26 cellular contexts compared by ENCODE assay signal in the genomic region with DNA sequence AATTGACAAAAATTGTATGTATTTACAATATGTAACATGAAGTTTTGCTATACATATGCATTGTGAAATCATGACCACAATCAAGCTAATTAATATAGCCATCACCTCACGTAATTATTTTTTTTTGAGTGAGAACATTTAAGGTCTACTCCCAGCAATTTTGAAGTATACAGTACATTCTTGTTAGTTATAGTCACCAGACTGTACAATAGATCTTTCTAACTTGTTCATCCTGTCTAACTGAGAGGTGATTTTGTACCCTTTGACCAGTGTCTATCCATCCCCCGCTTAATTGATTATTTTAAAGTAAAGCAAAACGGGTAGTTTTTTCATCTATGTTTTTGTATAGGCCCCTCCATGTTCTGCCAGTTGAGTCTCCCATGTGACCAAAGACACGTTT. TPM values are rescaled to one million over a fixed set of nuclear protein-coding genes. Genes with fewer than 3 reads are reported as not detected.
A peak's percentile ranks its signal among the peaks of the same experiment; 100 is the strongest.
DNase-seq lines count a peak whose midpoint lies in the region; ATAC-seq and TF ChIP-seq lines count a peak whose summit lies in the region.
"Had no signal": no experiment of that assay in that cellular context is flagged by ENCODE, and none has a peak within 500 bp of the region (broad histone marks: within the 10 kb centered on the region; RNA-seq: fewer than 3 reads in every experiment).

No MANE protein-coding gene starts in this region.

- H3K4me1 ChIP-seq in PC-9 (replicated peaks; ENCODE audit: insufficient read depth): peaks cover 31% of the 10 kb centered on the region
- peaks cover 18% of the 10 kb centered on the region for H3K4me1 ChIP-seq in mammary epithelial cell (ENCODE audit: insufficient read depth, low read length)
- peaks cover 19% of the 10 kb centered on the region for H3K4me1 ChIP-seq in foreskin keratinocyte
- peaks cover 35% of the 10 kb centered on the region for H3K4me1 ChIP-seq in neural progenitor cell
- H3K4me1 ChIP-seq: Caco-2 had no signal

- H3K27me3 ChIP-seq in PC-9 (ENCODE audit: insufficient read depth, low read depth): no peaks in the 10 kb centered on the region
- no peaks in the 10 kb centered on the region for H3K27me3 ChIP-seq in mammary epithelial cell (ENCODE audit: insufficient read depth, low read length)
- no peaks in the 10 kb centered on the region for H3K27me3 ChIP-seq in foreskin keratinocyte
- H3K27me3 ChIP-seq in neural progenitor cell: peaks cover 28% of the 10 kb centered on the region

- H3K27ac ChIP-seq in PC-9 (peak overlapping the region; percentile 85), mammary epithelial cell (ENCODE audit: insufficient read depth, low read depth, low read length) (peak overlapping the region; percentile 80), foreskin keratinocyte (no peak overlapping the region), neural progenitor cell (no peak overlapping the region)
- H3K27ac ChIP-seq: C4-2B had no signal

- H3K4me1 Mint-ChIP-seq in neural progenitor cell: peaks cover 26% of the 10 kb centered on the region
- H3K4me1 Mint-ChIP-seq: B cell had no signal

- in situ Hi-C loops in mammary epithelial cell (cut with MboI; ENCODE audit: low sequenced_read_pairs in 2 of 2): no loop called here

- H3K4me3 Mint-ChIP-seq in neural progenitor cell: no peak overlapping the region
- H3K4me3 Mint-ChIP-seq: B cell; CD8-positive, alpha-beta T cell had no signal

- no peak overlapping the region for H3K27ac Mint-ChIP-seq in neural progenitor cell
- H3K27ac Mint-ChIP-seq: B cell; CD8-positive, alpha-beta T cell had no signal

- no peaks in the 10 kb centered on the region for H3K36me3 Mint-ChIP-seq in neural progenitor cell
- H3K36me3 Mint-ChIP-seq: CD8-positive, alpha-beta T cell had no signal

- CTCF ChIA-PET in PC-9 (lab: Charles Lee) (interaction anchor here (0.6 kb wide), 1 partner anchor 117 kb away, joined by 3 read pairs; no protein-coding TSS in a partner anchor), mammary epithelial cell (lab: Charles Lee; ENCODE audit: low non-redundant PET) (no interaction called here)

- H3K27me3 Mint-ChIP-seq in neural progenitor cell (ENCODE audit: insufficient read depth, low read depth): peaks cover 23% of the 10 kb centered on the region

- H4K20me1 ChIP-seq in PC-9 (ENCODE audit: insufficient read depth): no peaks in the 10 kb centered on the region
- no peaks in the 10 kb centered on the region for H4K20me1 ChIP-seq in mammary epithelial cell (ENCODE audit: insufficient read depth, low read length)
- peaks cover 15% of the 10 kb centered on the region for H4K20me1 ChIP-seq in neural progenitor cell (ENCODE audit: low read depth)

- peaks cover 17% of the 10 kb centered on the region; the same call in 1 of the 2 replicates for H3F3A ChIP-seq in PC-9 (ENCODE audit: insufficient read depth, low read depth)
- H3F3A ChIP-seq in neural progenitor cell (ENCODE audit: low read depth): peaks cover 46% of the 10 kb centered on the region

- BruUV-seq in PC-9 (replicated peaks; lab: Mats Ljungman, UMichigan): no TSS peak
- BruUV-seq in mammary epithelial cell (replicated peaks; lab: Mats Ljungman, UMichigan): no TSS peak

- ATAC-seq in foreskin keratinocyte (peak; percentile 59), HG02885 (IDR thresholded peaks at IDR 0.05; ENCODE audit: poor library complexity, unreplicated experiment) (no peak)
- ATAC-seq: CD8-positive, alpha-beta T cell; GM12878; HepG2 had no signal

- peak overlapping the region; percentile 76 for H3K4me2 ChIP-seq in PC-9
- peak overlapping the region; percentile 71 for H3K4me2 ChIP-seq in mammary epithelial cell (ENCODE audit: insufficient read depth, low read depth, low read length)
- H3K4me2 ChIP-seq in neural progenitor cell: no peak overlapping the region
- H3K4me2 ChIP-seq: SK-N-SH had no signal

- no peak for TF ChIP-seq CTCF in PC-9 (conservative IDR thresholded peaks at IDR 0.05)
- TF ChIP-seq CTCF in mammary epithelial cell (conservative IDR thresholded peaks at IDR 0.05 in 1 of 2, IDR thresholded peaks at IDR 0.05 in 1 of 2; ENCODE audit: extremely low read depth in 1 of 2, insufficient read depth in 1 of 2, low read depth in 1 of 2, low read length in 2 of 2): no peak
- no peak for TF ChIP-seq CTCF in foreskin keratinocyte (conservative IDR thresholded peaks at IDR 0.05)
- TF ChIP-seq CTCF in neural progenitor cell (IDR thresholded peaks at IDR 0.05): no peak

- peak in 1 of 2 experiments; percentile 64 for DNase-seq in PC-9
- peak; percentile 14 for DNase-seq in mammary epithelial cell
- DNase-seq in foreskin keratinocyte: peak in 1 of 2 donors; percentile 56
- DNase-seq in neural progenitor cell (ENCODE audit: low spot score): no peak
- DNase-seq in posterior cingulate gyrus: no peak
- no peak for DNase-seq in NCI-H2227 treated with DMSO at 0.1 percent for 48 hours (lab: John Stamatoyannopoulos, UW)
- DNase-seq: CD8-positive, alpha-beta T cell; GOT3; HCEC 1CT; Karpas-422; NCI-H1105; NCI-H1436 treated with DMSO at 0.1 percent for 48 hours; NCI-H1930; NCI-H2107; NCI-H446; NCI-H524 treated with DMSO at 0.1 percent for 48 hours; NCI-H774; SIG-M5; SK-N-SH; SW 1271 had no signal

- H3K79me2 ChIP-seq in PC-9 (ENCODE audit: low read depth) (no peaks in the 10 kb centered on the region), mammary epithelial cell (ENCODE audit: insufficient read depth, low read length) (peaks cover 4% of the 10 kb centered on the region), neural progenitor cell (ENCODE audit: low read depth) (no peaks in the 10 kb centered on the region)

- WGBS in mammary epithelial cell (ENCODE audit: low coverage, missing lambda C conversion rate): 72% methylated on average over 4 of the region's 4 CpGs

- H3K9me2 ChIP-seq in PC-9 (ENCODE audit: insufficient read depth): no peaks in the 10 kb centered on the region
- H3K9me2 ChIP-seq: SK-N-SH had no signal

- H3K4me3 ChIP-seq in PC-9 (peak overlapping the region; percentile 47; the same call in 1 of the 2 replicates), mammary epithelial cell (replicated peaks in 1 of 3; ENCODE audit: insufficient read depth in 1 of 3, low read depth in 2 of 3, low read length in 3 of 3) (no peak overlapping the region), neural progenitor cell (no peak overlapping the region)
- H3K4me3 ChIP-seq: GM12878 had no signal

- POLR2A ChIA-PET in PC-9 (lab: Charles Lee; ENCODE audit: unreplicated experiment): interaction anchor here (0.7 kb wide), 1 partner anchor 1624 kb away, joined by 4 read pairs; no protein-coding TSS in a partner anchor

- H3K9ac ChIP-seq in mammary epithelial cell (ENCODE audit: insufficient read depth, low read length): no peak overlapping the region
- no peak overlapping the region for H3K9ac ChIP-seq in neural progenitor cell
- H3K9ac ChIP-seq: SK-N-SH had no signal

- H3K36me3 ChIP-seq in PC-9 (ENCODE audit: low read depth) (no peaks in the 10 kb centered on the region), mammary epithelial cell (ENCODE audit: insufficient read depth, low read length) (no peaks in the 10 kb centered on the region), neural progenitor cell (no peaks in the 10 kb centered on the region)

- H3K9me3 ChIP-seq in PC-9 (ENCODE audit: insufficient read depth, low read depth): peaks cover 4% of the 10 kb centered on the region; the same call in 1 of the 2 replicates
- no peaks in the 10 kb centered on the region for H3K9me3 ChIP-seq in mammary epithelial cell (replicated peaks; ENCODE audit: insufficient read depth, low read length)
- H3K9me3 ChIP-seq in neural progenitor cell (ENCODE audit: low read depth): peaks cover 5% of the 10 kb centered on the region
- H3K9me3 ChIP-seq: Caco-2, SK-N-SH had no signal

- dilution Hi-C loops in mammary epithelial cell (cut with HindIII; ENCODE audit: low sequenced_read_pairs): no loop called here

- H3K9me3 Mint-ChIP-seq in neural progenitor cell: peaks cover 8% of the 10 kb centered on the region

- intact Hi-C loops in PC-9 (cut with micrococcal nuclease; ENCODE audit: unreplicated experiment) (loop anchor here (1.0 kb wide), 1 partner anchor 34 kb away; no protein-coding TSS in a partner anchor), mammary epithelial cell (cut with micrococcal nuclease) (no loop called here), posterior cingulate gyrus (cut with DNase I) (no loop called here)

- H2AFZ ChIP-seq in PC-9 (no peak overlapping the region), mammary epithelial cell (ENCODE audit: low read depth, low read length) (peak overlapping the region; percentile 68), neural progenitor cell (replicated peaks) (no peak overlapping the region)

RNA-seq across cellular contexts. Expression of a gene that starts 30.3 kb away (rescaled TPM):
- total RNA-seq in PC-9 (2021): 17.7 and 24.5 TPM in 2 replicates
- total RNA-seq in mammary epithelial cell: 10 to 100 TPM in 1 of 2 donors, 1 to 10 TPM in 1; 5.2 to 18.6 TPM
- 9.3 TPM for polyA plus RNA-seq in mammary epithelial cell
- polyA minus RNA-seq in mammary epithelial cell: 6.0 TPM
- total RNA-seq in foreskin keratinocyte: 0.78 and 0.85 TPM in 2 replicates
- polyA plus RNA-seq in foreskin keratinocyte: 0.47 and 0.48 TPM in 2 replicates
- total RNA-seq in neural progenitor cell (ENCODE audit: low replicate concordance): 0.45 and 2.4 TPM in 2 replicates

Comparison
In these comparisons a context has a peak if more than half of its experiments do, and no peak if none do; other contexts are left out.
1. H3K27ac ChIP-seq: peak in PC-9 (single experiment) and mammary epithelial cell (single experiment); none in foreskin keratinocyte (single experiment) and neural progenitor cell (single experiment).